Comparison of ENCODE assay signal across 17 cellular contexts in the genomic region with DNA sequence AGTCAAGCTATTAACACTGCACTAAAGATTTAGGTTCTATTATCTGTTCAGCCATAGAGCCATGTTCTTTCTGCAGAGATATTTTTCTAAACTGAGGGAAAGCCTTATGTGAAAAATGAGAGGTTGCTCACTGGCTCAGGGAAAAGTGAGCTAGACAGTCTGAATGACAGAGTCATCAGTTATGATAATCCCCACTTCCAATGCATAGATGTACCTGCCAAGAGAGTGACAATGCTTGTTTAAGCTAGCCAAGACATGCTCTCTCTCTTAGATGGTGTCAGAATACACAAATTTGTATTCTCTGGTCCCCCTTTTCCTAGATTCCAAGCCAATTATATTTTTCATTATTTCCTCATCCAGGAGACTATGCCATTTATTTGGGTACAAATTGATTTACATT.
"Had no signal": no experiment of that assay in that cellular context is flagged by ENCODE, and none has a peak within 500 bp of the region (broad histone marks: within the 10 kb centered on the region; RNA-seq: fewer than 3 reads in every experiment).

No MANE protein-coding gene starts in this region.

- H3K4me1 ChIP-seq: pancreas had no signal

- H3K36me3 ChIP-seq: gastrocnemius medialis, heart right ventricle, lower lobe of right lung, pancreas, tibial nerve had no signal

- ATAC-seq: gastrocnemius medialis; heart right ventricle; left lobe of liver; lower lobe of right lung; pancreas; right cardiac atrium; stimulated activated effector memory CD8-positive, alpha-beta T cell treated with anti-CD3 and anti-CD28 coated beads, Interleukin-12 subunit alpha, Interleukin-12 subunit beta, amount 100 ng/mL, for 72 hours; stimulated activated naive CD8-positive, alpha-beta T cell treated with anti-CD3 and anti-CD28 coated beads, Interleukin-15, Interleukin-2, amounts not matched to agents 100 U/mL and 50 U/mL, for 24 hours had no signal

- H3K4me3 ChIP-seq: gastrocnemius medialis, heart right ventricle, lower lobe of right lung, pancreas, testis, tibial nerve had no signal

- H3K27me3 ChIP-seq: gastrocnemius medialis, heart right ventricle, pancreas, testis, tibial nerve had no signal

- H3K27ac ChIP-seq: gastrocnemius medialis, heart right ventricle, lower lobe of right lung, testis, tibial nerve had no signal

- H3K9me3 ChIP-seq: gastrocnemius medialis, heart right ventricle, lower lobe of right lung, pancreas, testis, tibial nerve had no signal

- DNase-seq: effector memory CD4-positive, alpha-beta T cell; gastrocnemius medialis; heart right ventricle; hypothalamus; lower lobe of right lung; mesenchymal stem cell; midbrain; occipital lobe; pancreas; right cardiac atrium; stimulated activated CD4-positive, alpha-beta T cell treated with anti-CD3 and anti-CD28 coated beads, Interleukin-4, amount 100 ng/mL, for 1 hour; stimulated activated CD8-positive, alpha-beta memory T cell treated with anti-CD3 and anti-CD28 coated beads, Interleukin-4, amount 100 ng/mL, for 48 hours; stimulated activated naive CD8-positive, alpha-beta T cell treated with anti-CD3 and anti-CD28 coated beads, Interleukin-15, Interleukin-2, amounts not matched to agents 100 U/mL and 50 U/mL, for 24 hours; testis had no signal
